Comparison of ENCODE assay signal across 12 cellular contexts in genomic region chr6:111692327-111693164, GRCh38.
DNase-seq lines count a peak whose midpoint lies in the region; ATAC-seq lines count a peak whose summit lies in the region.
"Had no signal": no experiment of that assay in that cellular context is flagged by ENCODE, and none has a peak within 500 bp of the region (broad histone marks: within the 10 kb centered on the region; RNA-seq: fewer than 3 reads in every experiment).

No MANE protein-coding gene starts in this region.

- H3K9me3 ChIP-seq in subcutaneous abdominal adipose tissue (ENCODE audit: control insufficient read depth in 5 of 5, low read length in 5 of 5), result no peaks in the 10 kb centered on the region
- H3K9me3 ChIP-seq: neutrophil had no signal

- peaks cover 20 to 73% (median 57%) of the 10 kb centered on the region in 5 donors for H3K36me3 ChIP-seq in subcutaneous abdominal adipose tissue (ENCODE audit: control insufficient read depth in 5 of 5, insufficient read depth in 5 of 5, low read length in 5 of 5)
- H3K36me3 ChIP-seq: neutrophil had no signal

- H3K27me3 Mint-ChIP-seq in activated CD4-positive, alpha-beta T cell treated with anti-CD3 and anti-CD28 coated beads for 36 hours, result no peaks in the 10 kb centered on the region

- H3K27me3 ChIP-seq in subcutaneous abdominal adipose tissue (ENCODE audit: control insufficient read depth in 5 of 5, insufficient read depth in 4 of 5, low read length in 5 of 5), result no peaks in the 10 kb centered on the region
- H3K27me3 ChIP-seq: neutrophil had no signal

- H3K4me1 Mint-ChIP-seq in activated CD4-positive, alpha-beta T cell treated with anti-CD3 and anti-CD28 coated beads for 36 hours, result peaks cover 40% of the 10 kb centered on the region

- peak overlapping the region; percentile 1 for H3K27ac ChIP-seq in subcutaneous abdominal adipose tissue (ENCODE audit: low read depth, low read length)
- H3K27ac ChIP-seq: neutrophil had no signal

- peaks cover 2 to 13% (median 8%) of the 10 kb centered on the region in 5 donors for H3K4me1 ChIP-seq in subcutaneous abdominal adipose tissue (ENCODE audit: control insufficient read depth in 5 of 5, insufficient read depth in 5 of 5, low read length in 5 of 5)

- CTCF ChIA-PET in activated CD4-positive, alpha-beta T cell treated with anti-CD3 and anti-CD28 coated beads for 36 hours (lab: Charles Lee), result interaction anchor here (1.4 kb wide), 1 partner anchor 12 kb away, joined by 3 read pairs; no protein-coding TSS in a partner anchor

- intact Hi-C loops in activated CD4-positive, alpha-beta T cell treated with anti-CD3 and anti-CD28 coated beads for 36 hours (cut with DNase I, micrococcal nuclease), result no loop called here

- no peak overlapping the region for H3K4me3 Mint-ChIP-seq in activated CD4-positive, alpha-beta T cell treated with anti-CD3 and anti-CD28 coated beads for 36 hours

- no peak for DNase-seq in activated CD4-positive, alpha-beta T cell treated with anti-CD3 and anti-CD28 coated beads for 36 hours
- no peak for DNase-seq in activated CD4-positive, alpha-beta T cell treated with anti-CD3 and anti-CD28 coated beads, Interleukin-2, amount 50 U/mL, for 48 hours
- DNase-seq in amygdala (lab: John Stamatoyannopoulos, UW) (peak in 41 of 56 donors; percentile 16 to 83 (median 45)), left kidney (ENCODE audit: low read depth, low spot score) (peak; percentile 59), OCI-M2 (lab: John Stamatoyannopoulos, UW; ENCODE audit: unreplicated experiment) (no peak)
- DNase-seq in stimulated activated CD4-positive, alpha-beta T cell treated with anti-CD3 and anti-CD28 coated beads, Interleukin-4, amount 100 ng/mL, for 1 hour, result no peak
- DNase-seq: activated T-cell treated with anti-CD3 and anti-CD28 coated beads for 4 hours, KG1 had no signal

- ATAC-seq in activated CD4-positive, alpha-beta T cell treated with anti-CD3 and anti-CD28 coated beads for 36 hours, result peak; percentile 28
- no peak for ATAC-seq in HG02763 (IDR thresholded peaks at IDR 0.05; ENCODE audit: unreplicated experiment)
- ATAC-seq: HCT116 had no signal

- no peak overlapping the region for H3K9ac ChIP-seq in subcutaneous abdominal adipose tissue (ENCODE audit: low read length in 5 of 5)

- no peak overlapping the region for H3K4me3 ChIP-seq in subcutaneous abdominal adipose tissue (ENCODE audit: low read depth in 1 of 5, low read length in 5 of 5)

- peak overlapping the region; percentile 68 for H3K27ac Mint-ChIP-seq in activated CD4-positive, alpha-beta T cell treated with anti-CD3 and anti-CD28 coated beads for 36 hours

- H3K9me3 Mint-ChIP-seq in activated CD4-positive, alpha-beta T cell treated with anti-CD3 and anti-CD28 coated beads for 36 hours (ENCODE audit: low read depth), result no peaks in the 10 kb centered on the region

- POLR2A ChIA-PET in activated CD4-positive, alpha-beta T cell treated with anti-CD3 and anti-CD28 coated beads for 36 hours (lab: Charles Lee), result no interaction called here

- peaks cover 86% of the 10 kb centered on the region for H3K36me3 Mint-ChIP-seq in activated CD4-positive, alpha-beta T cell treated with anti-CD3 and anti-CD28 coated beads for 36 hours (ENCODE audit: low read depth)

Comparison
In these comparisons a context has a peak if more than half of its experiments do, and no peak if none do; other contexts are left out.
1. DNase-seq: peak in amygdala (41 of 56) and left kidney (single experiment); none in activated CD4-positive, alpha-beta T cell treated with anti-CD3 and anti-CD28 coated beads for 36 hours (single experiment), activated CD4-positive, alpha-beta T cell treated with anti-CD3 and anti-CD28 coated beads, Interleukin-2, amount 50 U/mL, for 48 hours (0 of 2), stimulated activated CD4-positive, alpha-beta T cell treated with anti-CD3 and anti-CD28 coated beads, Interleukin-4, amount 100 ng/mL, for 1 hour (single experiment) and OCI-M2 (single experiment).